ENCODE assay signal across 11 cellular contexts in genomic region chr12:124230789-124231188, GRCh38.
"Had no signal": no experiment of that assay in that cellular context is flagged by ENCODE, and none has a peak within 500 bp of the region (broad histone marks: within the 10 kb centered on the region; RNA-seq: fewer than 3 reads in every experiment).

No MANE protein-coding gene starts in this region.

- H3K27ac Mint-ChIP-seq: GM23338, H9, HFFc6 had no signal

- H3K4me1 ChIP-seq: HAP-1 had no signal

- H3K4me3 ChIP-seq: GM23248, GM23338, HAP-1 had no signal

- FAIRE-seq: H1, H54 had no signal

- H2AFZ ChIP-seq: GM23248, GM23338 had no signal

- H3K4me3 Mint-ChIP-seq: GM23338, H9, HFFc6 had no signal

- H3K36me3 ChIP-seq: HAP-1 had no signal

- H3K4me1 Mint-ChIP-seq: GM23338 had no signal

- H3K9ac ChIP-seq: GM23248 had no signal

- DNase-seq: GM23248, GOT3, H7, H9, HCEC 1CT, HFFc6 had no signal

- H3K27ac ChIP-seq: GM23248 had no signal

- ATAC-seq: GM23338, HCT116 had no signal

- H3K4me2 ChIP-seq: GM23338 had no signal

- H3K9me3 ChIP-seq: HAP-1 had no signal
